Comparison of ENCODE assay signal across 14 cellular contexts in genomic region chr3:159669024-159669476, GRCh38.
DNase-seq lines count a peak whose midpoint lies in the region; ATAC-seq and TF ChIP-seq lines count a peak whose summit lies in the region.
"Had no signal": no experiment of that assay in that cellular context is flagged by ENCODE, and none has a peak within 500 bp of the region (broad histone marks: within the 10 kb centered on the region; RNA-seq: fewer than 3 reads in every experiment).

No MANE protein-coding gene starts in this region.

- intact Hi-C loops in activated CD4-positive, alpha-beta T cell treated with anti-CD3 and anti-CD28 coated beads, Interleukin-2, amount 10 ng/mL, durations not matched to agents 24 days and 14 days (cut with micrococcal nuclease): no loop called here

- H3K4me1 Mint-ChIP-seq in progenitor cell of endocrine pancreas (ENCODE audit: low read depth): peaks cover 26% of the 10 kb centered on the region
- no peaks in the 10 kb centered on the region for H3K4me1 Mint-ChIP-seq in activated CD4-positive, alpha-beta T cell treated with anti-CD3 and anti-CD28 coated beads, Interleukin-2, amount 10 ng/mL, durations not matched to agents 24 days and 14 days
- H3K4me1 Mint-ChIP-seq: stimulated activated memory B cell treated with anti-CD40 and anti-IgM and Interleukin-4, amounts not matched to agents 10 μg/mL and 1 μg/mL and 100 μg/mL, for 72 hours had no signal

- ATAC-seq in HG03342 (IDR thresholded peaks at IDR 0.05; ENCODE audit: unreplicated experiment) (no peak), GM18870 (IDR thresholded peaks at IDR 0.05; ENCODE audit: unreplicated experiment) (no peak)
- ATAC-seq: activated T-cell treated with anti-CD3 and anti-CD28 coated beads, Interleukin-2, amount 50 U/mL, for 4 hours; K562; stimulated activated memory B cell treated with anti-CD40 and anti-IgM and Interleukin-4, amounts not matched to agents 10 μg/mL and 1 μg/mL and 100 μg/mL, for 72 hours had no signal

- DNase-seq in GM04503 (ENCODE audit: low read depth): peak; percentile 13
- peak; percentile 39 for DNase-seq in RKO (ENCODE audit: low spot score)
- DNase-seq in hepatic stellate cell (ENCODE audit: low spot score): peak; percentile 10
- no peak for DNase-seq in progenitor cell of endocrine pancreas (ENCODE audit: low spot score, unreplicated experiment)
- DNase-seq in 8988T: no peak
- no peak for DNase-seq in activated CD4-positive, alpha-beta T cell treated with anti-CD3 and anti-CD28 coated beads, Interleukin-2, amount 10 ng/mL, durations not matched to agents 24 days and 14 days
- DNase-seq: activated T-cell treated with anti-CD3 and anti-CD28 coated beads, Interleukin-2, amount 50 U/mL, for 4 hours; COR-L47; glutamatergic neuron; Peyer's patch had no signal

- peak overlapping the region; percentile 47 for H3K4me3 Mint-ChIP-seq in progenitor cell of endocrine pancreas (ENCODE audit: low read depth)
- no peak overlapping the region for H3K4me3 Mint-ChIP-seq in activated CD4-positive, alpha-beta T cell treated with anti-CD3 and anti-CD28 coated beads, Interleukin-2, amount 10 ng/mL, durations not matched to agents 24 days and 14 days
- H3K4me3 Mint-ChIP-seq: activated T-cell treated with anti-CD3 and anti-CD28 coated beads, Interleukin-2, amount 50 U/mL, for 4 hours; stimulated activated memory B cell treated with anti-CD40 and anti-IgM and Interleukin-4, amounts not matched to agents 10 μg/mL and 1 μg/mL and 100 μg/mL, for 72 hours had no signal

- no peaks in the 10 kb centered on the region for H3K9me3 Mint-ChIP-seq in progenitor cell of endocrine pancreas (ENCODE audit: low read depth)
- H3K9me3 Mint-ChIP-seq in activated CD4-positive, alpha-beta T cell treated with anti-CD3 and anti-CD28 coated beads, Interleukin-2, amount 10 ng/mL, durations not matched to agents 24 days and 14 days: no peaks in the 10 kb centered on the region
- H3K9me3 Mint-ChIP-seq: activated T-cell treated with anti-CD3 and anti-CD28 coated beads, Interleukin-2, amount 50 U/mL, for 4 hours; stimulated activated memory B cell treated with anti-CD40 and anti-IgM and Interleukin-4, amounts not matched to agents 10 μg/mL and 1 μg/mL and 100 μg/mL, for 72 hours had no signal

- H3K27me3 Mint-ChIP-seq in progenitor cell of endocrine pancreas: peaks cover 13% of the 10 kb centered on the region
- H3K27me3 Mint-ChIP-seq in activated CD4-positive, alpha-beta T cell treated with anti-CD3 and anti-CD28 coated beads, Interleukin-2, amount 10 ng/mL, durations not matched to agents 24 days and 14 days: no peaks in the 10 kb centered on the region
- H3K27me3 Mint-ChIP-seq: stimulated activated memory B cell treated with anti-CD40 and anti-IgM and Interleukin-4, amounts not matched to agents 10 μg/mL and 1 μg/mL and 100 μg/mL, for 72 hours had no signal

- TF ChIP-seq CTCF in progenitor cell of endocrine pancreas (IDR thresholded peaks at IDR 0.05; ENCODE audit: unreplicated experiment): no peak

- no peaks in the 10 kb centered on the region for H3K36me3 Mint-ChIP-seq in progenitor cell of endocrine pancreas (ENCODE audit: insufficient read depth)
- H3K36me3 Mint-ChIP-seq in activated CD4-positive, alpha-beta T cell treated with anti-CD3 and anti-CD28 coated beads, Interleukin-2, amount 10 ng/mL, durations not matched to agents 24 days and 14 days (ENCODE audit: low read depth): no peaks in the 10 kb centered on the region
- H3K36me3 Mint-ChIP-seq: stimulated activated memory B cell treated with anti-CD40 and anti-IgM and Interleukin-4, amounts not matched to agents 10 μg/mL and 1 μg/mL and 100 μg/mL, for 72 hours had no signal

- no peak overlapping the region for H3K27ac Mint-ChIP-seq in progenitor cell of endocrine pancreas
- H3K27ac Mint-ChIP-seq in activated CD4-positive, alpha-beta T cell treated with anti-CD3 and anti-CD28 coated beads, Interleukin-2, amount 10 ng/mL, durations not matched to agents 24 days and 14 days: no peak overlapping the region
- H3K27ac Mint-ChIP-seq: stimulated activated memory B cell treated with anti-CD40 and anti-IgM and Interleukin-4, amounts not matched to agents 10 μg/mL and 1 μg/mL and 100 μg/mL, for 72 hours had no signal

Comparison
In these comparisons a context has a peak if more than half of its experiments do, and no peak if none do; other contexts are left out.
1. DNase-seq: peak in GM04503 (single experiment), RKO (single experiment) and hepatic stellate cell (single experiment); none in progenitor cell of endocrine pancreas (single experiment), 8988T (single experiment) and activated CD4-positive, alpha-beta T cell treated with anti-CD3 and anti-CD28 coated beads, Interleukin-2, amount 10 ng/mL, durations not matched to agents 24 days and 14 days (single experiment).